Comparison of ENCODE assay signal across 8 cellular contexts in genomic region chr4:127880764-127881564, GRCh38. TPM values are rescaled to one million over a fixed set of nuclear protein-coding genes. Genes with fewer than 3 reads are reported as not detected.
A peak's percentile ranks its signal among the peaks of the same experiment; 100 is the strongest.
DNase-seq lines count a peak whose midpoint lies in the region; ATAC-seq, FAIRE-seq and TF ChIP-seq lines count a peak whose summit lies in the region.

Gene PLK4, plus strand, starts transcription at chr4:127880893. Its CDS starts 242 bp downstream, at chr4:127881135.

- no peaks in the 10 kb centered on the region for H3K27me3 ChIP-seq in cardiac muscle cell
- no peaks in the 10 kb centered on the region for H3K27me3 ChIP-seq in pancreas
- no peaks in the 10 kb centered on the region for H3K27me3 ChIP-seq in tibial nerve

- H3K27ac ChIP-seq in cardiac muscle cell (peak within 1 kb of the TSS; percentile 77), pancreas (peak within 1 kb of the TSS; percentile 35 to 80 (median 58)), tibial nerve (peak within 1 kb of the TSS; percentile 65 to 85 (median 78))

- H3K4me3 ChIP-seq in cardiac muscle cell: peak within 1 kb of the TSS; percentile 74
- peak within 1 kb of the TSS; percentile 65 to 81 (median 78) for H3K4me3 ChIP-seq in pancreas
- peak within 1 kb of the TSS; percentile 59 to 90 (median 74) for H3K4me3 ChIP-seq in tibial nerve

- peaks cover 4% of the 10 kb centered on the region for H3K36me3 ChIP-seq in cardiac muscle cell
- H3K36me3 ChIP-seq in pancreas: no peaks in the 10 kb centered on the region
- H3K36me3 ChIP-seq in tibial nerve: peaks cover 0 to 6% (median 0%) of the 10 kb centered on the region in 3 donors

- in situ Hi-C loops in GM13976 (cut with MboI; ENCODE audit: low sequenced_read_pairs, unreplicated experiment): no loop called here

- intact Hi-C loops in pancreas (cut with DNase I): no loop called here

- WGBS in pancreas, 2 donors: 0% methylated on average over 63 to 70 of the region's 70 CpGs
- WGBS in tibial nerve, 2 donors: 1 to 2% methylated on average over 57 to 66 of the region's 70 CpGs

- H3K4me1 Mint-ChIP-seq in activated naive CD8-positive, alpha-beta T cell treated with anti-CD3 and anti-CD28 coated beads, Interleukin-2, amount 50 U/mL, for 24 hours: peaks cover 23% of the 10 kb centered on the region

- no peak for TF ChIP-seq POLR2A in tibial nerve (IDR thresholded peaks at IDR 0.05)

- H3K4me1 ChIP-seq in cardiac muscle cell (ENCODE audit: low read depth) (no peaks in the 10 kb centered on the region), pancreas (peaks cover 0 to 4% (median 0%) of the 10 kb centered on the region in 3 donors), tibial nerve (peaks cover 0 to 20% (median 11%) of the 10 kb centered on the region in 4 donors)

- DNase-seq in GM13976 (ENCODE audit: low spot score): peak; percentile 97
- peak; percentile 85 for DNase-seq in NCI-H1436 treated with DMSO at 0.1 percent for 48 hours (lab: John Stamatoyannopoulos, UW)
- peak; percentile 85 for DNase-seq in T follicular helper cell (ENCODE audit: low read depth)
- peak; percentile 95 for DNase-seq in activated naive CD8-positive, alpha-beta T cell treated with anti-CD3 and anti-CD28 coated beads, Interleukin-2, amount 50 U/mL, for 24 hours
- peak; percentile 97 to 98 for DNase-seq in cardiac muscle cell (ENCODE audit: low read depth in 1 of 2, low spot score in 1 of 2)
- DNase-seq in pancreas: peak; percentile 91 to 98 (median 95)
- DNase-seq in tibial nerve (ENCODE audit: low spot score in 2 of 2): peak; percentile 83 to 87

- H3K27me3 Mint-ChIP-seq in activated naive CD8-positive, alpha-beta T cell treated with anti-CD3 and anti-CD28 coated beads, Interleukin-2, amount 50 U/mL, for 24 hours: peaks cover 3% of the 10 kb centered on the region

- FAIRE-seq in pancreas (lab: Jason Lieb, UNC): no peak

- H3K9me3 Mint-ChIP-seq in activated naive CD8-positive, alpha-beta T cell treated with anti-CD3 and anti-CD28 coated beads, Interleukin-2, amount 50 U/mL, for 24 hours: no peaks in the 10 kb centered on the region

- ATAC-seq in HG02852 (IDR thresholded peaks at IDR 0.05; ENCODE audit: unreplicated experiment) (peak; percentile 85), pancreas (peak; percentile 95 to 100 (median 99))
- peak; percentile 98 for ATAC-seq in activated naive CD8-positive, alpha-beta T cell treated with anti-CD3 and anti-CD28 coated beads, Interleukin-2, amount 50 U/mL, for 24 hours

- H3K36me3 Mint-ChIP-seq in activated naive CD8-positive, alpha-beta T cell treated with anti-CD3 and anti-CD28 coated beads, Interleukin-2, amount 50 U/mL, for 24 hours (ENCODE audit: low read depth): peaks cover 36% of the 10 kb centered on the region

- peak within 1 kb of the TSS; percentile 99 for H3K4me3 Mint-ChIP-seq in activated naive CD8-positive, alpha-beta T cell treated with anti-CD3 and anti-CD28 coated beads, Interleukin-2, amount 50 U/mL, for 24 hours

- no peaks in the 10 kb centered on the region for H3K9me3 ChIP-seq in cardiac muscle cell (ENCODE audit: low read depth)
- no peaks in the 10 kb centered on the region for H3K9me3 ChIP-seq in pancreas
- no peaks in the 10 kb centered on the region for H3K9me3 ChIP-seq in tibial nerve

- no peak for TF ChIP-seq CTCF in GM13976 (IDR thresholded peaks at IDR 0.05; ENCODE audit: borderline replicate concordance, control extremely low read depth, extremely low read depth, insufficient read depth, missing control alignments)
- no peak for TF ChIP-seq CTCF in cardiac muscle cell (IDR thresholded peaks at IDR 0.05; ENCODE audit: low read depth, low read length)
- no peak for TF ChIP-seq CTCF in pancreas (IDR thresholded peaks at IDR 0.05)
- TF ChIP-seq CTCF in tibial nerve (IDR thresholded peaks at IDR 0.05): no peak

- H3K27ac Mint-ChIP-seq in activated naive CD8-positive, alpha-beta T cell treated with anti-CD3 and anti-CD28 coated beads, Interleukin-2, amount 50 U/mL, for 24 hours: peak within 1 kb of the TSS; percentile 99

- peak in 1 of 2 donors; percentile 66 for TF ChIP-seq EP300 in tibial nerve (IDR thresholded peaks at IDR 0.05)

RNA-seq across cellular contexts. Expression of gene PLK4, which starts in this region (rescaled TPM):
- total RNA-seq in cardiac muscle cell (4.1 and 13.0 TPM in 2 replicates), pancreas (1 to 10 TPM in 1 of 6 donors, under 1 TPM in 5; 0.14 to 1.7 (median 0.56) TPM), tibial nerve (1 to 10 TPM in 1 of 4 donors, under 1 TPM in 3; 0.44 to 2.0 (median 0.76) TPM)
- polyA plus RNA-seq in cardiac muscle cell (5.2 and 6.5 TPM in 2 replicates), pancreas (under 1 TPM; 0.47 to 0.72 TPM)

Comparison
In these comparisons a context has a peak if more than half of its experiments do, and no peak if none do; other contexts are left out.
1. Peak in every context shown above with its lines: DNase-seq, ATAC-seq, H3K4me3 ChIP-seq and H3K27ac ChIP-seq.